In the genomic region with DNA sequence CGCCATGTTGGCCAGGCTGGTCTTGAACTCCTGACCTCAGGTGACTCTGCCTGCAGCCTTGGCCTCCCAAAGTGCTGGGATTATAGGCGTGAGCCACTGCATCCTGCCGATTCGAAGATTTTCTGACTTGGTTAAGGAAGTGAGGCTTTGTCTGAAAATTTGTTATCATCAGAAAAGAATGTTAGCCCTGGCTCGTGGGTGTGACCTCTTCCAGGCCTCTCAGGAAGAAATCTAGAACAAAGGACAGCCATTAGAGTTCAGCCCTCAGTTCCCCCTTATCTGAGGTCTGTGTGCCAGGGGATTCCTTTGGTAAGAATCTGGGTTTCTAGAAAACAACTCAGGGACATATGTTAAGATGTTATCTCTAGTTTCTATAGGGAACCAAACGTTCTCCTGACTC, we compare ENCODE assay signal across 1 cellular context.
TF ChIP-seq lines count a peak whose summit lies in the region.

No MANE protein-coding gene starts in this region.

TF ChIP-seq in IMR-90, 13 proteins besides CTCF, POLR2A, EP300 and RAD21 (continued from another document):
- TF ChIP-seq, protein P1, sequence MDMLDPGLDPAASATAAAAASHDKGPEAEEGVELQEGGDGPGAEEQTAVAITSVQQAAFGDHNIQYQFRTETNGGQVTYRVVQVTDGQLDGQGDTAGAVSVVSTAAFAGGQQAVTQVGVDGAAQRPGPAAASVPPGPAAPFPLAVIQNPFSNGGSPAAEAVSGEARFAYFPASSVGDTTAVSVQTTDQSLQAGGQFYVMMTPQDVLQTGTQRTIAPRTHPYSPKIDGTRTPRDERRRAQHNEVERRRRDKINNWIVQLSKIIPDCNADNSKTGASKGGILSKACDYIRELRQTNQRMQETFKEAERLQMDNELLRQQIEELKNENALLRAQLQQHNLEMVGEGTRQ (IDR thresholded peaks at IDR 0.05; ENCODE audit: low read depth, low read length): no peak
- TF ChIP-seq FOS (IDR thresholded peaks at IDR 0.05; ENCODE audit: low read depth, low read length): no peak
- no peak for TF ChIP-seq SMC3 (IDR thresholded peaks at IDR 0.05; ENCODE audit: low read depth, low read length)
- no peak for TF ChIP-seq MXI1 (IDR thresholded peaks at IDR 0.05; ENCODE audit: borderline replicate concordance, low read depth, low read length)
- TF ChIP-seq BHLHE40 (IDR thresholded peaks at IDR 0.05; ENCODE audit: low read depth, low read length): no peak
- no peak for TF ChIP-seq NFE2L2 (IDR thresholded peaks at IDR 0.05; ENCODE audit: low read depth, low read length)
